In genomic region chr15:92130906-92131305, GRCh38 we compare ENCODE assay signal across 28 cellular contexts.
"Had no signal": no experiment of that assay in that cellular context is flagged by ENCODE, and none has a peak within 500 bp of the region (broad histone marks: within the 10 kb centered on the region; RNA-seq: fewer than 3 reads in every experiment).

No MANE protein-coding gene starts in this region.

- H3K27ac ChIP-seq: ascending aorta, body of pancreas, Peyer's patch had no signal

- H3K27ac Mint-ChIP-seq: activated CD8-positive, alpha-beta T cell treated with anti-CD3 and anti-CD28 coated beads, Interleukin-2, amount 10 ng/mL, durations not matched to agents 7 days and 5 days; activated naive CD4-positive, alpha-beta T cell treated with anti-CD3 and anti-CD28 coated beads, Interleukin-2, amount 50 U/mL, for 72 hours; activated naive CD8-positive, alpha-beta T cell treated with anti-CD3 and anti-CD28 coated beads, Interleukin-2, amount 50 U/mL, for 24 hours; T-helper 1 cell treated with Interleukin-12 subunit alpha and Interleukin-12 subunit beta and Interleukin-4 antibody, amounts not matched to agents 30 μg/mL and 1 μg/mL, for 36 hours; WTC11 had no signal

- H3K4me1 Mint-ChIP-seq: activated naive CD8-positive, alpha-beta T cell treated with anti-CD3 and anti-CD28 coated beads, Interleukin-2, amount 50 U/mL, for 24 hours had no signal

- H3K4me1 ChIP-seq: ascending aorta, body of pancreas, Peyer's patch had no signal

- H3K27me3 ChIP-seq: ascending aorta, body of pancreas, Peyer's patch had no signal

- ATAC-seq: activated CD8-positive, alpha-beta T cell treated with anti-CD3 and anti-CD28 coated beads, Interleukin-2, amount 10 ng/mL, durations not matched to agents 7 days and 5 days; activated naive CD4-positive, alpha-beta T cell treated with anti-CD3 and anti-CD28 coated beads, Interleukin-2, amount 50 U/mL, for 72 hours; activated naive CD8-positive, alpha-beta T cell treated with anti-CD3 and anti-CD28 coated beads, Interleukin-2, amount 50 U/mL, for 24 hours; activated T-cell treated with anti-CD3 and anti-CD28 coated beads, Interleukin-2, amount 50 U/mL, for 4 hours; body of pancreas had no signal

- H3K9me3 ChIP-seq: ascending aorta, body of pancreas, Peyer's patch had no signal

- H3K4me3 Mint-ChIP-seq: activated CD8-positive, alpha-beta T cell treated with anti-CD3 and anti-CD28 coated beads, Interleukin-2, amount 10 ng/mL, durations not matched to agents 7 days and 5 days; activated naive CD8-positive, alpha-beta T cell treated with anti-CD3 and anti-CD28 coated beads, Interleukin-2, amount 50 U/mL, for 24 hours; activated T-cell treated with anti-CD3 and anti-CD28 coated beads, Interleukin-2, amount 50 U/mL, for 4 hours; central memory CD8-positive, alpha-beta T cell; T-helper 1 cell treated with Interleukin-12 subunit alpha and Interleukin-12 subunit beta and Interleukin-4 antibody, amounts not matched to agents 30 μg/mL and 1 μg/mL, for 36 hours; WTC11 had no signal

- H3K27me3 Mint-ChIP-seq: activated naive CD8-positive, alpha-beta T cell treated with anti-CD3 and anti-CD28 coated beads, Interleukin-2, amount 50 U/mL, for 24 hours; central memory CD8-positive, alpha-beta T cell had no signal

- H3K4me3 ChIP-seq: ascending aorta, body of pancreas, Peyer's patch had no signal

- DNase-seq: activated CD4-positive, alpha-beta T cell treated with anti-CD3 and anti-CD28 coated beads for 48 hours; activated CD4-positive, alpha-beta T cell treated with anti-CD3 and anti-CD28 coated beads, Interleukin-2, amount 50 U/mL, for 4 hours; activated CD4-positive, CD25-positive, alpha-beta regulatory T cell treated with anti-CD3 and anti-CD28 coated beads, Interleukin-2, amount 50 U/mL, for 72 hours; activated CD8-positive, alpha-beta T cell treated with anti-CD3 and anti-CD28 coated beads, Interleukin-2, amount 10 ng/mL, durations not matched to agents 7 days and 5 days; activated effector memory CD4-positive, alpha-beta T cell treated with anti-CD3 and anti-CD28 coated beads, Interleukin-2, amount 50 U/mL, for 16 hours; activated naive CD4-positive, alpha-beta T cell treated with Interleukin-2 at 50 U/mL for 16 hours; activated naive CD8-positive, alpha-beta T cell treated with anti-CD3 and anti-CD28 coated beads, Interleukin-2, amount 50 U/mL, for 24 hours; activated T-cell treated with anti-CD3 and anti-CD28 coated beads, Interleukin-2, amount 50 U/mL, for 4 hours; amniotic stem cell; body of pancreas; Kasumi-1; KBM-7; NCI-H1092; NCI-H1417; NCI-H1694; NCI-H2029; NCI-H345; NCI-H510A; NCI-H69; NK-92 treated with Interleukin-12 subunit alpha and Interleukin-12 subunit beta, amount 100 ng/mL, for 24 hours; Peyer's patch; SHP77 treated with DMSO at 0.1 percent for 48 hours; T-helper 9 cell had no signal
